Comparison of ENCODE assay signal across 1 cellular context in the genomic region with DNA sequence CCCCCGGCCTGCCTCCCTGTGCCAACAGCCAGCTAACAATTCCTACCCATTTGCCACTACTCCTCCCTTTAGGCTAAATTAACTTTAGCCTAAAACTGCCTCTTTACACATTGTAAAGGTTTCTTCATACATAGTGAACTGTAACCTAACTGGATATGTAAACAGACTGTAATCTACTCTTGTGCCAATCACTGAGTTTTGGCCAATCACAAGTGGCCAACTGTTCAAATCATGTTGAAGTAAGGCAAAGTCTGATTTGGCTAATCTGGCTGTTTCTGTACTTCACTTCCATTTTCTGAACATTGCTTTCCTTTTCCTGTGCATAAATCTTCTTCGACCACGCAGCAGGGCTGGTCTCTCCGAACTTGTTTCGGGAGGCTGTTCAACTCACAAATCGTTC.
TF ChIP-seq lines count a peak whose summit lies in the region.

No MANE protein-coding gene starts in this region.

TF ChIP-seq in GM23338, 12 proteins besides CTCF, POLR2A, EP300 and RAD21 (continued from another document):
- TF ChIP-seq, protein P1, sequence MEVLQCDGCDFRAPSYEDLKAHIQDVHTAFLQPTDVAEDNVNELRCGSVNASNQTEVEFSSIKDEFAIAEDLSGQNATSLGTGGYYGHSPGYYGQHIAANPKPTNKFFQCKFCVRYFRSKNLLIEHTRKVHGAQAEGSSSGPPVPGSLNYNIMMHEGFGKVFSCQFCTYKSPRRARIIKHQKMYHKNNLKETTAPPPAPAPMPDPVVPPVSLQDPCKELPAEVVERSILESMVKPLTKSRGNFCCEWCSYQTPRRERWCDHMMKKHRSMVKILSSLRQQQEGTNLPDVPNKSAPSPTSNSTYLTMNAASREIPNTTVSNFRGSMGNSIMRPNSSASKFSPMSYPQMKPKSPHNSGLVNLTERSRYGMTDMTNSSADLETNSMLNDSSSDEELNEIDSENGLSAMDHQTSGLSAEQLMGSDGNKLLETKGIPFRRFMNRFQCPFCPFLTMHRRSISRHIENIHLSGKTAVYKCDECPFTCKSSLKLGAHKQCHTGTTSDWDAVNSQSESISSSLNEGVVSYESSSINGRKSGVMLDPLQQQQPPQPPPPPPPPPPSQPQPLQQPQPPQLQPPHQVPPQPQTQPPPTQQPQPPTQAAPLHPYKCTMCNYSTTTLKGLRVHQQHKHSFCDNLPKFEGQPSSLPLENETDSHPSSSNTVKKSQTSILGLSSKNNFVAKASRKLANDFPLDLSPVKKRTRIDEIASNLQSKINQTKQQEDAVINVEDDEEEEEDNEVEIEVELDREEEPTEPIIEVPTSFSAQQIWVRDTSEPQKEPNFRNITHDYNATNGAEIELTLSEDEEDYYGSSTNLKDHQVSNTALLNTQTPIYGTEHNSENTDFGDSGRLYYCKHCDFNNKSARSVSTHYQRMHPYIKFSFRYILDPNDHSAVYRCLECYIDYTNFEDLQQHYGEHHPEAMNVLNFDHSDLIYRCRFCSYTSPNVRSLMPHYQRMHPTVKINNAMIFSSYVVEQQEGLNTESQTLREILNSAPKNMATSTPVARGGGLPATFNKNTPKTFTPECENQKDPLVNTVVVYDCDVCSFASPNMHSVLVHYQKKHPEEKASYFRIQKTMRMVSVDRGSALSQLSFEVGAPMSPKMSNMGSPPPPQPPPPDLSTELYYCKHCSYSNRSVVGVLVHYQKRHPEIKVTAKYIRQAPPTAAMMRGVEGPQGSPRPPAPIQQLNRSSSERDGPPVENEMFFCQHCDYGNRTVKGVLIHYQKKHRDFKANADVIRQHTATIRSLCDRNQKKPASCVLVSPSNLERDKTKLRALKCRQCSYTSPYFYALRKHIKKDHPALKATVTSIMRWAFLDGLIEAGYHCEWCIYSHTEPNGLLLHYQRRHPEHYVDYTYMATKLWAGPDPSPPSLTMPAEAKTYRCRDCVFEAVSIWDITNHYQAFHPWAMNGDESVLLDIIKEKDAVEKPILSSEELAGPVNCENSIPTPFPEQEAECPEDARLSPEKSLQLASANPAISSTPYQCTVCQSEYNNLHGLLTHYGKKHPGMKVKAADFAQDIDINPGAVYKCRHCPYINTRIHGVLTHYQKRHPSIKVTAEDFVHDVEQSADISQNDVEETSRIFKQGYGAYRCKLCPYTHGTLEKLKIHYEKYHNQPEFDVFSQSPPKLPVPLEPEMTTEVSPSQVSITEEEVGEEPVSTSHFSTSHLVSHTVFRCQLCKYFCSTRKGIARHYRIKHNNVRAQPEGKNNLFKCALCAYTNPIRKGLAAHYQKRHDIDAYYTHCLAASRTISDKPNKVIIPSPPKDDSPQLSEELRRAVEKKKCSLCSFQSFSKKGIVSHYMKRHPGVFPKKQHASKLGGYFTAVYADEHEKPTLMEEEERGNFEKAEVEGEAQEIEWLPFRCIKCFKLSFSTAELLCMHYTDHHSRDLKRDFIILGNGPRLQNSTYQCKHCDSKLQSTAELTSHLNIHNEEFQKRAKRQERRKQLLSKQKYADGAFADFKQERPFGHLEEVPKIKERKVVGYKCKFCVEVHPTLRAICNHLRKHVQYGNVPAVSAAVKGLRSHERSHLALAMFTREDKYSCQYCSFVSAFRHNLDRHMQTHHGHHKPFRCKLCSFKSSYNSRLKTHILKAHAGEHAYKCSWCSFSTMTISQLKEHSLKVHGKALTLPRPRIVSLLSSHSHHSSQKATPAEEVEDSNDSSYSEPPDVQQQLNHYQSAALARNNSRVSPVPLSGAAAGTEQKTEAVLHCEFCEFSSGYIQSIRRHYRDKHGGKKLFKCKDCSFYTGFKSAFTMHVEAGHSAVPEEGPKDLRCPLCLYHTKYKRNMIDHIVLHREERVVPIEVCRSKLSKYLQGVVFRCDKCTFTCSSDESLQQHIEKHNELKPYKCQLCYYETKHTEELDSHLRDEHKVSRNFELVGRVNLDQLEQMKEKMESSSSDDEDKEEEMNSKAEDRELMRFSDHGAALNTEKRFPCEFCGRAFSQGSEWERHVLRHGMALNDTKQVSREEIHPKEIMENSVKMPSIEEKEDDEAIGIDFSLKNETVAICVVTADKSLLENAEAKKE (CRISPR knock-in tag; IDR thresholded peaks at IDR 0.05): no peak
